7 cellular contexts compared by ENCODE assay signal in genomic region chr5:39633057-39633456, GRCh38.
"Had no signal": no experiment of that assay in that cellular context is flagged by ENCODE, and none has a peak within 500 bp of the region (broad histone marks: within the 10 kb centered on the region; RNA-seq: fewer than 3 reads in every experiment).

No MANE protein-coding gene starts in this region.

- FAIRE-seq: H1, HepG2 had no signal

- H3K4me3 ChIP-seq: GM23338, HAP-1 had no signal

- H3K9me3 ChIP-seq: HAP-1 had no signal

- H2AFZ ChIP-seq: GM23338 had no signal

- H3K4me1 ChIP-seq: HAP-1 had no signal

- H3K36me3 ChIP-seq: HAP-1 had no signal

- H3K4me2 ChIP-seq: GM23338 had no signal

- DNase-seq: H7, HFFc6, KBM-7 had no signal
